ENCODE assay signal across 17 cellular contexts in genomic region chr1:17352419-17352909, GRCh38. TPM values are rescaled to one million over a fixed set of nuclear protein-coding genes. Genes with fewer than 3 reads are reported as not detected.
DNase-seq lines count a peak whose midpoint lies in the region; ATAC-seq, FAIRE-seq and TF ChIP-seq lines count a peak whose summit lies in the region.
"Had no signal": no experiment of that assay in that cellular context is flagged by ENCODE, and none has a peak within 500 bp of the region (broad histone marks: within the 10 kb centered on the region; RNA-seq: fewer than 3 reads in every experiment).

No MANE protein-coding gene starts in this region.

- 4% methylated on average over 8 of the region's 8 CpGs for WGBS in K562 (ENCODE audit: insufficient coverage, low coverage, missing lambda C conversion rate)

- no peaks in the 10 kb centered on the region for H3K79me2 ChIP-seq in K562 (ENCODE audit: control insufficient read depth, insufficient read depth, low read length)

- no peaks in the 10 kb centered on the region for H3K9me3 ChIP-seq in K562 (replicated peaks; ENCODE audit: control insufficient read depth, insufficient read depth, low read depth, low read length)
- H3K9me3 ChIP-seq: BE2C had no signal

- no peaks in the 10 kb centered on the region for H3K9me3 Mint-ChIP-seq in naive thymus-derived CD8-positive, alpha-beta T cell
- H3K9me3 Mint-ChIP-seq: CD8-positive, alpha-beta T cell had no signal

- DNase-seq in H7 (peak; percentile 26), K562 (ENCODE audit: extremely low read depth in 1 of 4, low spot score in 3 of 4) (no peak), SHP77 (lab: John Stamatoyannopoulos, UW) (no peak), kidney tubule cell (ENCODE audit: low spot score) (no peak)
- no peak for DNase-seq in naive thymus-derived CD8-positive, alpha-beta T cell
- no peak for DNase-seq in activated CD8-positive, alpha-beta memory T cell treated with anti-CD3 and anti-CD28 coated beads for 24 hours
- DNase-seq: ACHN; BE2C; Calu3; CD8-positive, alpha-beta T cell; DMS79 treated with DMSO at 0.1 percent for 48 hours; GF-D8 had no signal

- H4K20me1 ChIP-seq in K562 (replicated peaks; ENCODE audit: control insufficient read depth, insufficient read depth, low read length) = no peaks in the 10 kb centered on the region

- CTCF ChIA-PET in K562 (lab: Yijun Ruan, JAX; ENCODE audit: low intra/inter-chr PET ratio) = no interaction called here

- POLR2A ChIA-PET in K562 (lab: Yijun Ruan, JAX) = interaction anchor here (1.0 kb wide), 1 partner anchor 10 kb away, joined by 3 read pairs; no protein-coding TSS in a partner anchor
- POLR2A ChIA-PET in naive thymus-derived CD8-positive, alpha-beta T cell (lab: Charles Lee) = no interaction called here

- no peak for FAIRE-seq in K562 (lab: Jason Lieb, UNC)
- FAIRE-seq: A204.1, GM19239 had no signal

- peak overlapping the region in 1 of 10 donors; percentile 65 for H3K4me3 Mint-ChIP-seq in naive thymus-derived CD8-positive, alpha-beta T cell
- H3K4me3 Mint-ChIP-seq: CD8-positive, alpha-beta T cell had no signal

- no peaks in the 10 kb centered on the region for H3K27me3 ChIP-seq in H7 (ENCODE audit: control insufficient read depth, insufficient read depth, low read length)
- peaks cover 12 to 38% of the 10 kb centered on the region in 2 experiments; a peak in 4 of 5 replicates for H3K27me3 ChIP-seq in K562 (ENCODE audit: control insufficient read depth in 2 of 2, insufficient read depth in 2 of 2, low read length in 2 of 2)
- H3K27me3 ChIP-seq: BE2C had no signal

- H3K4me1 Mint-ChIP-seq in naive thymus-derived CD8-positive, alpha-beta T cell = peaks cover 32 to 61% (median 37%) of the 10 kb centered on the region in 4 donors

- H3K4me3 ChIP-seq in H7 (ENCODE audit: insufficient read depth, low read depth, low read length) = no peak overlapping the region
- no peak overlapping the region for H3K4me3 ChIP-seq in K562

- no peak overlapping the region for H3K4me2 ChIP-seq in K562 (ENCODE audit: insufficient read depth, low read length)

- in situ Hi-C loops in K562 (cut with MboI) = no loop called here

- no peak for TF ChIP-seq EP300 in K562 (IDR thresholded peaks at IDR 0.05; ENCODE audit: low read length)

- H3K9me1 ChIP-seq in K562 (ENCODE audit: control insufficient read depth, insufficient read depth, low read length) = peaks cover 3% of the 10 kb centered on the region

- H3K4me1 ChIP-seq in K562 (replicated peaks in 1 of 2; ENCODE audit: control insufficient read depth in 2 of 2, insufficient read depth in 2 of 2, low read length in 2 of 2) = peaks cover 9 to 14% of the 10 kb centered on the region in 2 experiments
- H3K4me1 ChIP-seq: BE2C had no signal

- ATAC-seq in K562 (no peak), GM18502 (IDR thresholded peaks at IDR 0.05; ENCODE audit: poor library complexity, unreplicated experiment) (no peak)
- no peak for ATAC-seq in naive thymus-derived CD8-positive, alpha-beta T cell
- ATAC-seq: CD8-positive, alpha-beta T cell had no signal

- no peak for TF ChIP-seq RAD21 in K562 (CRISPR knock-in tag; conservative IDR thresholded peaks at IDR 0.05 in 1 of 2, IDR thresholded peaks at IDR 0.05 in 1 of 2)

- peak overlapping the region in 7 of 10 donors; percentile 12 to 90 (median 55) for H3K27ac Mint-ChIP-seq in naive thymus-derived CD8-positive, alpha-beta T cell
- H3K27ac Mint-ChIP-seq: CD8-positive, alpha-beta T cell had no signal

- no peak overlapping the region for H2AFZ ChIP-seq in K562 (ENCODE audit: low read depth, low read length)

- no peak overlapping the region for H3K9ac ChIP-seq in K562 (ENCODE audit: insufficient read depth in 1 of 2, low read depth in 2 of 2, low read length in 2 of 2)

- no TSS peak for BruUV-seq in K562 (replicated peaks; lab: Mats Ljungman, UMichigan)

- H3K27ac ChIP-seq in K562 (ENCODE audit: extremely low read depth, low read depth, low read length) = no peak overlapping the region

- H3K36me3 Mint-ChIP-seq in naive thymus-derived CD8-positive, alpha-beta T cell = peaks cover 0 to 6% (median 0%) of the 10 kb centered on the region in 3 donors
- H3K36me3 Mint-ChIP-seq: CD8-positive, alpha-beta T cell had no signal

- no peak for TF ChIP-seq POLR2A in K562 (conservative IDR thresholded peaks at IDR 0.05)

- H3K36me3 ChIP-seq in H7 (replicated peaks; ENCODE audit: control insufficient read depth, insufficient read depth, low read length) = no peaks in the 10 kb centered on the region
- H3K36me3 ChIP-seq in K562 (ENCODE audit: control insufficient read depth, insufficient read depth, low read length) = no peaks in the 10 kb centered on the region
- H3K36me3 ChIP-seq: BE2C had no signal

- intact Hi-C loops in K562 (cut with micrococcal nuclease) = no loop called here

- no peak for TF ChIP-seq CTCF in K562 (IDR thresholded peaks at IDR 0.05 in 2 of 3, conservative IDR thresholded peaks at IDR 0.05 in 1 of 3; ENCODE audit: insufficient read depth in 2 of 3, low read depth in 1 of 3, low read length in 3 of 3)

- H3K27me3 Mint-ChIP-seq in naive thymus-derived CD8-positive, alpha-beta T cell = no peaks in the 10 kb centered on the region

TF ChIP-seq in K562, 482 proteins besides CTCF, POLR2A, EP300 and RAD21:
- TF ChIP-seq HNRNPLL (IDR thresholded peaks at IDR 0.05; ENCODE audit: low read depth, low read length, poor library complexity, severe bottlenecking) (no peak), EGR1 (conservative IDR thresholded peaks at IDR 0.05) (peak; percentile 46; the same call in 1 of the 2 replicates)
TF ChIP-seq in K562: peak in this region for 1.

RNA-seq across cellular contexts. Expression of gene PADI6, which starts 19.5 kb away (rescaled TPM):
- not detected in 2 replicates for total RNA-seq in H7 (2014; rRNA removed; shearing (Covaris generic))
- total RNA-seq in K562 (2011; cell fraction: chromatin; rRNA removed; ENCODE audit: low replicate concordance) = not detected in 2 replicates
- not detected in 2 replicates for total RNA-seq in K562 (2011; cell fraction: nucleolus; rRNA removed)
- total RNA-seq in K562 (2011; cell fraction: nucleoplasm; rRNA removed) = not detected in 2 replicates
- total RNA-seq in K562 (2014; rRNA removed) = not detected in 2 replicates
- not detected in 2 replicates for total RNA-seq in K562 (2014; rRNA removed; fragmentation: Illumina TruSeq; extraction: Trizol)
- not detected in 2 replicates for total RNA-seq in K562 (2015; rRNA removed; fragmentation: Illumina TruSeq; extraction: Trizol)
- total RNA-seq in K562 (2021) = not detected in 2 replicates
- not detected in 2 replicates for polyA plus RNA-seq in K562 (2011; rRNA removed)
- polyA plus RNA-seq in K562 (2011; cell fraction: cytosol; rRNA removed) = not detected in 2 replicates
- polyA plus RNA-seq in K562 (2011; cell fraction: nucleus; rRNA removed) = not detected in 2 replicates
- polyA plus RNA-seq in K562 (2012) = not detected in 2 replicates
- polyA plus RNA-seq in K562 (2014; fragmentation: Illumina TruSeq; extraction: Trizol) = not detected in 2 replicates
- polyA plus RNA-seq in K562 (2014; fragmentation: Nextera tagmentation; extraction: Ambion mirVana) = not detected
- not detected in 2 replicates for polyA plus RNA-seq in K562 (2014; rRNA removed)
- polyA minus RNA-seq in K562 (2011; rRNA and poly(A)+ RNA removed) = not detected in 2 replicates
- not detected in 2 replicates for polyA minus RNA-seq in K562 (2011; cell fraction: cytosol; rRNA and poly(A)+ RNA removed)
- not detected in 2 replicates for polyA minus RNA-seq in K562 (2011; cell fraction: nucleus; rRNA and poly(A)+ RNA removed)
- not detected for total RNA-seq in naive thymus-derived CD8-positive, alpha-beta T cell
- not detected for polyA plus RNA-seq in naive thymus-derived CD8-positive, alpha-beta T cell
- total RNA-seq: Calu3; CD8-positive, alpha-beta T cell; H4; HT-29 had no signal

RNA-seq across cellular contexts. Expression of gene PADI4, which starts 44.5 kb away (rescaled TPM):
- total RNA-seq in H7 (2014; rRNA removed; shearing (Covaris generic)) = 0.62 TPM in 1 of 2 replicates, not detected in the other
- 0.37 and 0.81 TPM in 2 replicates for total RNA-seq in K562 (2011; cell fraction: chromatin; rRNA removed; ENCODE audit: low replicate concordance)
- total RNA-seq in K562 (2011; cell fraction: nucleolus; rRNA removed) = 0.92 TPM in 1 of 2 replicates, not detected in the other
- total RNA-seq in K562 (2011; cell fraction: nucleoplasm; rRNA removed) = 0.66 TPM in 1 of 2 replicates, not detected in the other
- total RNA-seq in K562 (2014; rRNA removed) (not detected in 2 replicates), K562 (2014; rRNA removed; fragmentation: Illumina TruSeq; extraction: Trizol) (not detected in 2 replicates), K562 (2015; rRNA removed; fragmentation: Illumina TruSeq; extraction: Trizol) (not detected in 2 replicates), K562 (2021) (0.33 TPM in 1 of 2 replicates, not detected in the other)
- polyA plus RNA-seq in K562 (2011; rRNA removed) (0.09 TPM in 1 of 2 replicates, not detected in the other), K562 (2014; fragmentation: Illumina TruSeq; extraction: Trizol) (not detected in 2 replicates), K562 (2014; fragmentation: Nextera tagmentation; extraction: Ambion mirVana) (under 1 TPM in 1 of 2 experiments, not detected in 1; 0.22 TPM), K562 (2014; rRNA removed) (not detected in 2 replicates)
- polyA plus RNA-seq in K562 (2011; cell fraction: cytosol; rRNA removed) = 0.15 and 1.3 TPM in 2 replicates
- 0.10 and 0.58 TPM in 2 replicates for polyA plus RNA-seq in K562 (2011; cell fraction: nucleus; rRNA removed)
- polyA plus RNA-seq in K562 (2012) = 0.04 and 0.17 TPM in 2 replicates
- polyA minus RNA-seq in K562 (2011; rRNA and poly(A)+ RNA removed) = not detected in 2 replicates
- not detected in 2 replicates for polyA minus RNA-seq in K562 (2011; cell fraction: cytosol; rRNA and poly(A)+ RNA removed)
- polyA minus RNA-seq in K562 (2011; cell fraction: nucleus; rRNA and poly(A)+ RNA removed) = 0.27 TPM in 1 of 2 replicates, not detected in the other
- 1 to 10 TPM; 3.9 to 4.3 TPM for total RNA-seq in naive thymus-derived CD8-positive, alpha-beta T cell
- 10 to 100 TPM; 10.7 to 12.8 (median 11.8) TPM for polyA plus RNA-seq in naive thymus-derived CD8-positive, alpha-beta T cell
- total RNA-seq: Calu3, HT-29 had no signal
